1 cellular context compared by ENCODE assay signal in the genomic region with DNA sequence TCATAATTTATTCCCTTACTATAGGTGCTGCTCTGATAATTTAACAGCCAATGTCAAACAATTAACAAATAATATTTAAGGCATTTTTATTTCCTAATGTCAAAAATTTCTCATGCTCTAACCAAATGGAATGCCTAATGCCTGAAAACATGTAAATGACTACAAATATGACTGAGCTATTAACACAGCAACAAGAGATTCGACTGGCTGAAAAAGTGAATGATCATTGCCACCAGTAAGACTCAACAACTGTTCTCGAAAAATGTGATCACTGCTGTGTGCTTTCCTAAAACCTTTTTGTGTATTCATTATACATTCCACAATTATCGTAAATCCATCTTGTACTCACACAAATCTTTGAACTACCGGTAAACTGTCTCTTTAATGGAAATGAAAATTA.
TF ChIP-seq lines count a peak whose summit lies in the region.

No MANE protein-coding gene starts in this region.

TF ChIP-seq in HepG2, 621 proteins besides CTCF, POLR2A, EP300 and RAD21 (continued from another document):
- no peak for TF ChIP-seq HNRNPH1 (optimal IDR thresholded peaks at IDR 0.05; ENCODE audit: low read depth, low read length)
- no peak for TF ChIP-seq ZKSCAN5 (CRISPR knock-in tag; IDR thresholded peaks at IDR 0.05)
- no peak for TF ChIP-seq NR2F1 (CRISPR knock-in tag; IDR thresholded peaks at IDR 0.05)
